In genomic region chr4:4383085-4383484, GRCh38 we compare ENCODE assay signal across 19 cellular contexts. TPM values are rescaled to one million over a fixed set of nuclear protein-coding genes. Genes with fewer than 3 reads are reported as not detected.
"Had no signal": no experiment of that assay in that cellular context is flagged by ENCODE, and none has a peak within 500 bp of the region (broad histone marks: within the 10 kb centered on the region; RNA-seq: fewer than 3 reads in every experiment).

No MANE protein-coding gene starts in this region.

- H3K36me3 Mint-ChIP-seq: natural killer cell treated with Interleukin-12 subunit alpha and Interleukin-12 subunit beta and Interleukin-15 and Interleukin-18, amount 100 ng/mL, for 72 hours had no signal

- H3K4me3 Mint-ChIP-seq: central memory CD8-positive, alpha-beta T cell; natural killer cell treated with Interleukin-12 subunit alpha and Interleukin-12 subunit beta and Interleukin-15 and Interleukin-18, amount 100 ng/mL, for 72 hours; stimulated activated naive CD8-positive, alpha-beta T cell treated with anti-CD3 and anti-CD28 coated beads, Interleukin-15, Interleukin-2, amounts not matched to agents 100 ng/mL and 50 ng/mL, for 24 hours had no signal

- H3K27ac ChIP-seq: dorsolateral prefrontal cortex, left lung, neutrophil, tibial artery, upper lobe of right lung had no signal

- H3K27ac Mint-ChIP-seq: natural killer cell treated with Interleukin-12 subunit alpha and Interleukin-12 subunit beta and Interleukin-15 and Interleukin-18, amount 100 ng/mL, for 72 hours; stimulated activated naive CD8-positive, alpha-beta T cell treated with anti-CD3 and anti-CD28 coated beads, Interleukin-15, Interleukin-2, amounts not matched to agents 100 ng/mL and 50 ng/mL, for 24 hours had no signal

- H3K9me3 ChIP-seq: left lung, neutrophil, tibial artery, upper lobe of right lung had no signal

- H3K4me3 ChIP-seq: dorsolateral prefrontal cortex, left lung, lung, smooth muscle cell, tibial artery, upper lobe of right lung had no signal

- DNase-seq: cortex of kidney; dorsolateral prefrontal cortex; effector CD8-positive, alpha-beta T cell; foreskin melanocyte; head of caudate nucleus; hypothalamus; left lung; mesenchymal stem cell; midbrain; stimulated activated CD4-positive, alpha-beta T cell treated with anti-CD3 and anti-CD28 coated beads, Interleukin-2, amount 100 ng/mL, for 48 hours; tibial artery; upper lobe of right lung had no signal

- ATAC-seq: left lung, upper lobe of right lung had no signal

- H3K9me3 Mint-ChIP-seq: central memory CD8-positive, alpha-beta T cell; natural killer cell treated with Interleukin-12 subunit alpha and Interleukin-12 subunit beta and Interleukin-15 and Interleukin-18, amount 100 ng/mL, for 72 hours; stimulated activated naive CD8-positive, alpha-beta T cell treated with anti-CD3 and anti-CD28 coated beads, Interleukin-15, Interleukin-2, amounts not matched to agents 100 ng/mL and 50 ng/mL, for 24 hours had no signal

- H3K36me3 ChIP-seq: left lung, neutrophil, tibial artery, upper lobe of right lung had no signal

RNA-seq across cellular contexts. Expression of gene NSG1, which starts 3.8 kb away (rescaled TPM):
- total RNA-seq: osteoblast had no signal
